Comparison of ENCODE assay signal across 29 cellular contexts in genomic region chr9:7285199-7285598, GRCh38.
"Had no signal": no experiment of that assay in that cellular context is flagged by ENCODE, and none has a peak within 500 bp of the region (broad histone marks: within the 10 kb centered on the region; RNA-seq: fewer than 3 reads in every experiment).

No MANE protein-coding gene starts in this region.

- H3K4me3 ChIP-seq: colonic mucosa, coronary artery, dorsolateral prefrontal cortex, esophagus muscularis mucosa, esophagus squamous epithelium, gastrocnemius medialis, gastroesophageal sphincter, heart left ventricle, heart right ventricle had no signal

- H3K27ac ChIP-seq: colonic mucosa, coronary artery, dorsolateral prefrontal cortex, epithelial cell of prostate, esophagus muscularis mucosa, esophagus squamous epithelium, foreskin keratinocyte, gastrocnemius medialis, gastroesophageal sphincter, heart left ventricle, heart right ventricle had no signal

- H3K36me3 ChIP-seq: colonic mucosa, esophagus muscularis mucosa, esophagus squamous epithelium, gastrocnemius medialis, gastroesophageal sphincter, heart left ventricle, heart right ventricle had no signal

- H3K27me3 ChIP-seq: colonic mucosa, dorsolateral prefrontal cortex, esophagus muscularis mucosa, esophagus squamous epithelium, foreskin keratinocyte, gastrocnemius medialis, gastroesophageal sphincter, heart left ventricle had no signal

- H3K27ac Mint-ChIP-seq: dendritic cell treated with granulocyte-macrophage colony-stimulating factor and Interleukin-4, amounts not matched to agents 40 ng/mL and 50 ng/mL, for 4 days; effector memory CD8-positive, alpha-beta T cell; endodermal cell had no signal

- ATAC-seq: effector memory CD8-positive, alpha-beta T cell; esophagus mucosa; foreskin keratinocyte; gastrocnemius medialis; gastroesophageal sphincter; heart left ventricle; heart right ventricle had no signal

- FAIRE-seq: colon, endometrium, endothelial cell of umbilical vein, frontal cortex had no signal

- H3K4me1 ChIP-seq: colonic mucosa, esophagus muscularis mucosa, esophagus squamous epithelium, foreskin keratinocyte, gastrocnemius medialis, gastroesophageal sphincter, heart left ventricle, heart right ventricle had no signal

- H3K9me3 ChIP-seq: colonic mucosa, esophagus muscularis mucosa, esophagus squamous epithelium, gastrocnemius medialis, gastroesophageal sphincter had no signal

- H3K4me3 Mint-ChIP-seq: dendritic cell treated with granulocyte-macrophage colony-stimulating factor and Interleukin-4, amounts not matched to agents 40 ng/mL and 50 ng/mL, for 4 days; effector memory CD8-positive, alpha-beta T cell; endodermal cell had no signal

- DNase-seq: colonic mucosa; cortex of kidney; dermis blood vessel endothelial cell; dorsolateral prefrontal cortex; effector CD4-positive, alpha-beta T cell; effector CD8-positive, alpha-beta T cell; effector memory CD4-positive, alpha-beta T cell; effector memory CD8-positive, alpha-beta T cell; erythroblast; esophagus squamous epithelium; foreskin fibroblast; foreskin keratinocyte; foreskin melanocyte; gastrocnemius medialis; glutamatergic neuron; head of caudate nucleus; heart left ventricle; heart right ventricle had no signal

- H3K27me3 Mint-ChIP-seq: dendritic cell treated with granulocyte-macrophage colony-stimulating factor and Interleukin-4, amounts not matched to agents 40 ng/mL and 50 ng/mL, for 4 days had no signal
